Comparison of ENCODE assay signal across 15 cellular contexts in the genomic region with DNA sequence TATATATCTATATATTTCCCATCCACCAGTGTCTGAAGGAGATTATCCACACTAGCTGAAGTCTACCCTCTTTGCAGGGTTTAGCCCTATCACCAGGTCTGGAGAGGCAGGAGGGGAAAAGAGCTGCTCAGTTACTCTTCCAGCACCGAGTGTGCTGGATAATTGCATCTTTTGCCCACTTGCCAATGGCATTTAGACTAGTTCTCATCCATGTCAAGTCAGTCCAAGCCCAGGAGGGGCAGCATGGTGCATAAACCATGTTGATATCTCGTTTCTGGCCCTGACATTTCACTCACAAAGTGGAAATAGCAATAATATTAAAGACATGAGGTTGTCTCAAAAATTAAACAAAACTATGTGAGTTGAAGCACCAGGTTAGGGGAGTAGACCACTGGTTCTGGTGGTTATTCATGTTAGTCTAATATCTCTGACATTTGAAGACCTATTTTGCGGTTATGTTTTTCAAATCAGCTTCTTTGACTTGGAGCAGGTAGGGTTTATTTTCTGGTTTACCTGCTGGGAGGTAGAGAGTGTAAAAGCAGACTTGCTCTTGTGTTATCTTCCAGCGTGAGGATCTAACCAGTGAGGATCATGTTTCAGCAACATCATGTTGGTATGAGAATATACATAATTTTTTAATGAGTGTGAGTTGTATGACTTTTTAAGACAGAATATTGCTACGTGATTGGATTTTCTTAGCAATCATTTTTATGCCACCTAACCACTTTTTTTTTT.
A peak's percentile ranks its signal among the peaks of the same experiment; 100 is the strongest.
DNase-seq lines count a peak whose midpoint lies in the region; ATAC-seq and TF ChIP-seq lines count a peak whose summit lies in the region.
"Had no signal": no experiment of that assay in that cellular context is flagged by ENCODE, and none has a peak within 500 bp of the region (broad histone marks: within the 10 kb centered on the region; RNA-seq: fewer than 3 reads in every experiment).

No MANE protein-coding gene starts in this region.

- no peak overlapping the region for H3K9ac ChIP-seq in Loucy (ENCODE audit: low read depth, low read length, poor library complexity, severe bottlenecking)

- no peaks in the 10 kb centered on the region for H3K9me3 ChIP-seq in Loucy (ENCODE audit: insufficient read depth, low read depth, low read length)
- H3K9me3 ChIP-seq in RWPE2 (ENCODE audit: severe bottlenecking) = no peaks in the 10 kb centered on the region
- no peaks in the 10 kb centered on the region for H3K9me3 ChIP-seq in esophagus muscularis mucosa

- H3K36me3 ChIP-seq in Loucy (ENCODE audit: insufficient read depth, low read length) (no peaks in the 10 kb centered on the region), RWPE2 (ENCODE audit: low read depth) (no peaks in the 10 kb centered on the region), esophagus muscularis mucosa (no peaks in the 10 kb centered on the region)

- WGBS in esophagus muscularis mucosa = 84% methylated on average over 5 of the region's 5 CpGs

- H3K27ac ChIP-seq in RWPE2 (ENCODE audit: poor library complexity, severe bottlenecking) = peak overlapping the region; percentile 70
- no peak overlapping the region for H3K27ac ChIP-seq in esophagus muscularis mucosa (replicated peaks in 1 of 4)

- no peaks in the 10 kb centered on the region for H4K20me1 ChIP-seq in Loucy (ENCODE audit: insufficient read depth, low read length, poor library complexity, severe bottlenecking)

- no peaks in the 10 kb centered on the region for H3K27me3 ChIP-seq in Loucy (ENCODE audit: insufficient read depth, low read length, poor library complexity, severe bottlenecking)
- no peaks in the 10 kb centered on the region for H3K27me3 ChIP-seq in RWPE2 (ENCODE audit: insufficient read depth, poor library complexity, severe bottlenecking)
- no peaks in the 10 kb centered on the region for H3K27me3 ChIP-seq in esophagus muscularis mucosa

- H3K4me1 ChIP-seq in Loucy (ENCODE audit: insufficient read depth, low read length, poor library complexity, severe bottlenecking) (peaks cover 21% of the 10 kb centered on the region), RWPE2 (ENCODE audit: insufficient read depth, poor library complexity, severe bottlenecking) (peaks cover 28% of the 10 kb centered on the region), esophagus muscularis mucosa (no peaks in the 10 kb centered on the region)

- TF ChIP-seq EP300 in esophagus muscularis mucosa (IDR thresholded peaks at IDR 0.05) = no peak

- TF ChIP-seq POLR2A in esophagus muscularis mucosa (IDR thresholded peaks at IDR 0.05; ENCODE audit: low read depth) = no peak

- DNase-seq in Daoy (ENCODE audit: low read depth) (peak; percentile 16), RWPE2 (ENCODE audit: low spot score) (no peak), esophagus muscularis mucosa (ENCODE audit: extremely low spot score) (peak; percentile 53), EL (no peak)
- DNase-seq: C1 segment of cervical spinal cord; Calu3; CD4-positive, alpha-beta T cell; DMS79; GDM1; GOT3; H9 had no signal

- intact Hi-C loops in esophagus muscularis mucosa (cut with DNase I) = no loop called here

- TF ChIP-seq CTCF in Loucy (conservative IDR thresholded peaks at IDR 0.05; ENCODE audit: low read length) (peak; percentile 45), RWPE2 (IDR thresholded peaks at IDR 0.05; ENCODE audit: poor library complexity, severe bottlenecking) (no peak), esophagus muscularis mucosa (IDR thresholded peaks at IDR 0.05) (no peak)

- no peak overlapping the region for H3K4me3 ChIP-seq in Loucy (ENCODE audit: low read length, poor library complexity, severe bottlenecking)
- H3K4me3 ChIP-seq in RWPE2 (ENCODE audit: severe bottlenecking) = no peak overlapping the region
- H3K4me3 ChIP-seq in esophagus muscularis mucosa = no peak overlapping the region

- H3F3A ChIP-seq in Loucy (ENCODE audit: low read depth) = no peaks in the 10 kb centered on the region

- H3K9me2 ChIP-seq in Loucy (replicated peaks; ENCODE audit: low read depth, low read length) = no peaks in the 10 kb centered on the region

- H2AFZ ChIP-seq in Loucy (ENCODE audit: low read length) = no peak overlapping the region

- no peaks in the 10 kb centered on the region for H3K79me2 ChIP-seq in Loucy (ENCODE audit: insufficient read depth, low read length)

- ATAC-seq in RWPE2 (ENCODE audit: low read depth) (peak; percentile 72), HG02763 (IDR thresholded peaks at IDR 0.05; ENCODE audit: unreplicated experiment) (no peak), HG03520 (IDR thresholded peaks at IDR 0.05; ENCODE audit: unreplicated experiment) (no peak)
- ATAC-seq: HepG2 had no signal

- H3K4me2 ChIP-seq in Loucy (ENCODE audit: low read depth, low read length, poor library complexity, severe bottlenecking) = no peak overlapping the region

Comparison
In these comparisons a context has a peak if more than half of its experiments do, and no peak if none do; other contexts are left out.
1. DNase-seq: peak in Daoy (single experiment) and esophagus muscularis mucosa (single experiment); none in RWPE2 (single experiment) and EL (single experiment).